In genomic region chr11:131025020-131025419, GRCh38 we compare ENCODE assay signal across 8 cellular contexts.
DNase-seq lines count a peak whose midpoint lies in the region; ATAC-seq and TF ChIP-seq lines count a peak whose summit lies in the region.

No MANE protein-coding gene starts in this region.

- H3K36me3 Mint-ChIP-seq in neural progenitor cell = no peaks in the 10 kb centered on the region
- no peaks in the 10 kb centered on the region for H3K36me3 Mint-ChIP-seq in effector memory CD8-positive, alpha-beta T cell (ENCODE audit: insufficient read depth)

- H3K9me3 ChIP-seq in neural progenitor cell (ENCODE audit: low read depth) = no peaks in the 10 kb centered on the region

- no peak overlapping the region for H3K27ac ChIP-seq in neural progenitor cell

- H3K27me3 Mint-ChIP-seq in neural progenitor cell (ENCODE audit: insufficient read depth, low read depth) = peaks cover 5% of the 10 kb centered on the region
- no peaks in the 10 kb centered on the region for H3K27me3 Mint-ChIP-seq in effector memory CD8-positive, alpha-beta T cell

- DNase-seq in GM06990 (ENCODE audit: extremely low read depth, insufficient read length) = no peak
- DNase-seq in Jurkat, Clone E6-1 (ENCODE audit: low read depth, low spot score) = peak; percentile 6
- peak; percentile 5 for DNase-seq in cerebellar cortex (ENCODE audit: low spot score)
- peak; percentile 61 for DNase-seq in neural progenitor cell (ENCODE audit: low spot score)
- no peak for DNase-seq in GDM1 (lab: John Stamatoyannopoulos, UW)
- no peak for DNase-seq in effector memory CD8-positive, alpha-beta T cell
- no peak for DNase-seq in KBM-7
- DNase-seq in SHP77 treated with DMSO at 0.1 percent for 48 hours (lab: John Stamatoyannopoulos, UW) = no peak

- H3F3A ChIP-seq in neural progenitor cell (ENCODE audit: low read depth) = no peaks in the 10 kb centered on the region

- in situ Hi-C loops in KBM-7 (cut with MboI; ENCODE audit: low pct_unique_long_range_greater_than_20kb, low sequenced_read_pairs) = no loop called here

- H3K36me3 ChIP-seq in GM06990 (ENCODE audit: control insufficient read depth, insufficient read depth, low read length) (no peaks in the 10 kb centered on the region), neural progenitor cell (no peaks in the 10 kb centered on the region)

- no peaks in the 10 kb centered on the region for H4K20me1 ChIP-seq in neural progenitor cell (ENCODE audit: low read depth)

- no peak overlapping the region for H3K4me3 Mint-ChIP-seq in neural progenitor cell
- no peak overlapping the region for H3K4me3 Mint-ChIP-seq in effector memory CD8-positive, alpha-beta T cell

- no peak overlapping the region for H3K4me2 ChIP-seq in neural progenitor cell

- peaks cover 1% of the 10 kb centered on the region; the same call in 1 of the 2 replicates for H3K27me3 ChIP-seq in GM06990 (replicated peaks; ENCODE audit: control insufficient read depth, insufficient read depth, low read length)
- no peaks in the 10 kb centered on the region for H3K27me3 ChIP-seq in neural progenitor cell

- peak; percentile 43 for TF ChIP-seq CTCF in GM06990 (IDR thresholded peaks at IDR 0.05; ENCODE audit: insufficient read depth, low read length, poor library complexity, severe bottlenecking)
- peak; percentile 69 for TF ChIP-seq CTCF in neural progenitor cell (IDR thresholded peaks at IDR 0.05)

- H2AFZ ChIP-seq in neural progenitor cell (replicated peaks) = peak overlapping the region; percentile 66

- no peak overlapping the region for H3K9ac ChIP-seq in neural progenitor cell

- no peaks in the 10 kb centered on the region for H3K4me1 ChIP-seq in neural progenitor cell

- no peak for ATAC-seq in effector memory CD8-positive, alpha-beta T cell (replicated peaks)

- no peak overlapping the region for H3K27ac Mint-ChIP-seq in neural progenitor cell
- H3K27ac Mint-ChIP-seq in effector memory CD8-positive, alpha-beta T cell = no peak overlapping the region

- H3K9me3 Mint-ChIP-seq in neural progenitor cell = no peaks in the 10 kb centered on the region
- H3K9me3 Mint-ChIP-seq in effector memory CD8-positive, alpha-beta T cell = peaks cover 0 to 3% of the 10 kb centered on the region in 2 donors

- H3K4me3 ChIP-seq in GM06990 (replicated peaks; ENCODE audit: low read depth, low read length) (no peak overlapping the region), neural progenitor cell (no peak overlapping the region)
- H3K4me3 ChIP-seq in Jurkat, Clone E6-1 (ENCODE audit: low read length) = no peak overlapping the region

- no peaks in the 10 kb centered on the region for H3K4me1 Mint-ChIP-seq in neural progenitor cell
- H3K4me1 Mint-ChIP-seq in effector memory CD8-positive, alpha-beta T cell (ENCODE audit: low read depth in 2 of 2) = no peaks in the 10 kb centered on the region

- H3K79me2 ChIP-seq in neural progenitor cell (ENCODE audit: low read depth) = no peaks in the 10 kb centered on the region

Comparison
In these comparisons a context has a peak if more than half of its experiments do, and no peak if none do; other contexts are left out.
1. DNase-seq: peak in Jurkat, Clone E6-1 (single experiment), cerebellar cortex (single experiment) and neural progenitor cell (single experiment); none in GM06990 (single experiment), GDM1 (single experiment), effector memory CD8-positive, alpha-beta T cell (0 of 3), KBM-7 (single experiment) and SHP77 treated with DMSO at 0.1 percent for 48 hours (single experiment).